In the genomic region with DNA sequence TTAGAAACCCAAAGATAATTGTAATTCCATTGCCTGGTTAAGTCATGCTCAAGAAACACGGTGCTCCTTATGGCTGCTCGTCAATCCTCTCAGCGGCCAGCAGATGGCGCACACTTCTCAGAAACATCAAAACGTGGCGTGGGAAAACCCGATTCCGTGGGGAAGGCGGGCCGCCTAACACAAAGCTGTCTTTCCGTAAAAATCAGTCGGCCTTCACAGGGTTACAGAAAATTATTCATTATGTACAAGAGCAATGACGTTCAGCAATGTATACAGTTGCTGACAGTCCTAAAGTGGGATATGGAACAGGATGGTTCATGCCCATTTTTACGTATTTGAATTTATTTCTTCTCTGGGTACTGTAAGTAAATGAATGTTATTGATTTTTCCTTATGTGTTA, we compare ENCODE assay signal across 8 cellular contexts.
DNase-seq lines count a peak whose midpoint lies in the region; ATAC-seq and TF ChIP-seq lines count a peak whose summit lies in the region.

No MANE protein-coding gene starts in this region.

- peak overlapping the region in 5 of 8 donors; percentile 25 to 78 (median 63) for H3K4me3 Mint-ChIP-seq in naive B cell
- H3K4me3 Mint-ChIP-seq in stimulated activated effector memory CD8-positive, alpha-beta T cell treated with anti-CD3 and anti-CD28 coated beads, Interleukin-12 subunit alpha, Interleukin-12 subunit beta, amount 100 ng/mL, for 72 hours, result no peak overlapping the region

- no peaks in the 10 kb centered on the region for H3K9me3 Mint-ChIP-seq in naive B cell
- H3K9me3 Mint-ChIP-seq in stimulated activated effector memory CD8-positive, alpha-beta T cell treated with anti-CD3 and anti-CD28 coated beads, Interleukin-12 subunit alpha, Interleukin-12 subunit beta, amount 100 ng/mL, for 72 hours, result no peaks in the 10 kb centered on the region

- no peaks in the 10 kb centered on the region for H3K36me3 Mint-ChIP-seq in naive B cell
- H3K36me3 Mint-ChIP-seq in stimulated activated effector memory CD8-positive, alpha-beta T cell treated with anti-CD3 and anti-CD28 coated beads, Interleukin-12 subunit alpha, Interleukin-12 subunit beta, amount 100 ng/mL, for 72 hours, result no peaks in the 10 kb centered on the region

- peak overlapping the region in 1 of 6 donors; percentile 45 for H3K27ac Mint-ChIP-seq in naive B cell
- H3K27ac Mint-ChIP-seq in stimulated activated effector memory CD8-positive, alpha-beta T cell treated with anti-CD3 and anti-CD28 coated beads, Interleukin-12 subunit alpha, Interleukin-12 subunit beta, amount 100 ng/mL, for 72 hours, result no peak overlapping the region

- H3K4me1 Mint-ChIP-seq in naive B cell, result peaks cover 3 to 5% (median 5%) of the 10 kb centered on the region in 3 donors
- no peaks in the 10 kb centered on the region for H3K4me1 Mint-ChIP-seq in stimulated activated effector memory CD8-positive, alpha-beta T cell treated with anti-CD3 and anti-CD28 coated beads, Interleukin-12 subunit alpha, Interleukin-12 subunit beta, amount 100 ng/mL, for 72 hours

- in situ Hi-C loops in ACHN (cut with HindIII; ENCODE audit: low pct_ligation_motif_present, low pct_unique_long_range_greater_than_20kb, low sequenced_read_pairs) (no loop called here), GM13977 (cut with MboI; ENCODE audit: low pct_unique_long_range_greater_than_20kb, low sequenced_read_pairs, unreplicated experiment) (loop anchor here (5.0 to 25.0 kb wide), 3 partner anchors 352 to 847 kb away; no protein-coding TSS in a partner anchor)

- ATAC-seq in HG03280 (IDR thresholded peaks at IDR 0.05; ENCODE audit: unreplicated experiment) (peak; percentile 49), esophagus mucosa (peak; percentile 69), naive B cell (ENCODE audit: low read depth in 2 of 2) (peak; percentile 64 to 69)
- ATAC-seq in stimulated activated effector memory CD8-positive, alpha-beta T cell treated with anti-CD3 and anti-CD28 coated beads, Interleukin-12 subunit alpha, Interleukin-12 subunit beta, amount 100 ng/mL, for 72 hours, result peak; percentile 29

- peak; percentile 87 for TF ChIP-seq CTCF in GM13977 (IDR thresholded peaks at IDR 0.05; ENCODE audit: extremely low read depth, insufficient read depth, missing control alignments)

- peaks cover 0 to 4% (median 4%) of the 10 kb centered on the region in 3 donors for H3K27me3 Mint-ChIP-seq in naive B cell

- DNase-seq in ACHN (peak; percentile 56), GM13977 (ENCODE audit: low spot score) (peak; percentile 59), NCI-H82 (lab: John Stamatoyannopoulos, UW) (peak; percentile 80), activated T-cell treated with anti-CD3 and anti-CD28 coated beads for 1 hour (ENCODE audit: low read depth) (peak; percentile 42), naive B cell (peak; percentile 58)
- DNase-seq in stimulated activated effector memory CD8-positive, alpha-beta T cell treated with anti-CD3 and anti-CD28 coated beads, Interleukin-12 subunit alpha, Interleukin-12 subunit beta, amount 100 ng/mL, for 72 hours (ENCODE audit: low spot score in 2 of 2), result peak; percentile 35 to 65

Comparison
In these comparisons a context has a peak if more than half of its experiments do, and no peak if none do; other contexts are left out.
1. Peak in every context shown above with its lines: DNase-seq and ATAC-seq.